Comparison of ENCODE assay signal across 5 cellular contexts in genomic region chr11:110765-111164, GRCh38.
DNase-seq lines count a peak whose midpoint lies in the region; ATAC-seq, FAIRE-seq and TF ChIP-seq lines count a peak whose summit lies in the region.
"Not testable (repeated sequence)": the region's sequence is repeated elsewhere in the genome, so short reads cannot be mapped to it uniquely, and the experiment has no call there.

No MANE protein-coding gene starts in this region.

- not testable (repeated sequence) for ATAC-seq in IMR-90 (ENCODE audit: low read depth); PC-3; K562

- H4K91ac ChIP-seq in IMR-90 (ENCODE audit: insufficient read depth, low read depth, low read length) = not testable (repeated sequence)

- H4K20me1 ChIP-seq in IMR-90 (ENCODE audit: insufficient read depth, low read length); PC-3 (ENCODE audit: low read length); K562 (replicated peaks; ENCODE audit: control insufficient read depth, insufficient read depth, low read length): not testable (repeated sequence)

- H2AK5ac ChIP-seq in IMR-90 (ENCODE audit: low read depth, low read length) = not testable (repeated sequence)

- not testable (repeated sequence) for H3K9ac ChIP-seq in IMR-90 (ENCODE audit: low read depth, low read length); PC-3 (ENCODE audit: low read length); K562 (ENCODE audit: insufficient read depth in 1 of 2, low read depth in 2 of 2, low read length in 2 of 2)

- not testable (repeated sequence) for H3K4me2 ChIP-seq in IMR-90 (ENCODE audit: low read depth, low read length); PC-3 (ENCODE audit: low read length); K562 (ENCODE audit: insufficient read depth, low read length)

- H2AFZ ChIP-seq in IMR-90 (replicated peaks; ENCODE audit: low read length, poor library complexity); PC-3 (ENCODE audit: low read length); K562 (ENCODE audit: low read depth, low read length): not testable (repeated sequence)

- POLR2A ChIA-PET in IMR-90 (lab: Charles Lee; ENCODE audit: unreplicated experiment); PC-3 (lab: Charles Lee; ENCODE audit: unreplicated experiment); K562 (lab: Yijun Ruan, JAX): not testable (repeated sequence)

- dilution Hi-C loops in IMR-90 (cut with HindIII; ENCODE audit: low sequenced_read_pairs, unreplicated experiment) = not testable (repeated sequence)

- H2BK5ac ChIP-seq in IMR-90 (ENCODE audit: low read depth, low read length, poor library complexity, severe bottlenecking) = not testable (repeated sequence)

- not testable (repeated sequence) for H3K4ac ChIP-seq in IMR-90 (ENCODE audit: low read depth, low read length)

- not testable (repeated sequence) for H3K36me3 ChIP-seq in IMR-90 (ENCODE audit: control insufficient read depth, insufficient read depth, low read length); PC-3 (ENCODE audit: low read depth, low read length); K562 (ENCODE audit: control insufficient read depth, insufficient read depth, low read length); bronchial epithelial cell (ENCODE audit: control insufficient read depth, insufficient read depth, low read length)

- H3K4me3 ChIP-seq in IMR-90 (ENCODE audit: insufficient read depth, low read depth, low read length); PC-3 (ENCODE audit: low read length); K562; bronchial epithelial cell (ENCODE audit: low read depth, low read length): not testable (repeated sequence)

- not testable (repeated sequence) for DNase-seq in IMR-90; K562 (ENCODE audit: extremely low read depth in 1 of 4, low spot score in 3 of 4)
- DNase-seq in LoVo (ENCODE audit: low spot score) (peak; percentile 0), PC-3 (peak; percentile 2), bronchial epithelial cell (ENCODE audit: low read depth) (peak; percentile 7)

- BruUV-seq in IMR-90 (replicated peaks; lab: Mats Ljungman, UMichigan); PC-3 (replicated peaks; lab: Mats Ljungman, UMichigan); K562 (replicated peaks; lab: Mats Ljungman, UMichigan): not testable (repeated sequence)

- not testable (repeated sequence) for H3K14ac ChIP-seq in IMR-90 (replicated peaks; ENCODE audit: low read depth, low read length)

- CTCF ChIA-PET in IMR-90 (lab: Yijun Ruan, JAX); PC-3 (lab: Charles Lee); K562 (lab: Yijun Ruan, JAX; ENCODE audit: low intra/inter-chr PET ratio): not testable (repeated sequence)

- H3K9me3 ChIP-seq in IMR-90 (ENCODE audit: control insufficient read depth, insufficient read depth, low read length); PC-3 (ENCODE audit: low read length); K562 (replicated peaks; ENCODE audit: control insufficient read depth, insufficient read depth, low read depth, low read length): not testable (repeated sequence)

- not testable (repeated sequence) for H3K9me2 ChIP-seq in PC-3 (replicated peaks; ENCODE audit: low read length)

- not testable (repeated sequence) for H3K23ac ChIP-seq in IMR-90 (ENCODE audit: low read depth, low read length)

- not testable (repeated sequence) for H2BK120ac ChIP-seq in IMR-90 (ENCODE audit: low read depth, low read length)

- intact Hi-C loops in IMR-90 (cut with micrococcal nuclease); PC-3 (cut with micrococcal nuclease); K562 (cut with micrococcal nuclease): not testable (repeated sequence)

- not testable (repeated sequence) for H2BK15ac ChIP-seq in IMR-90 (ENCODE audit: low read depth, low read length)

- not testable (repeated sequence) for FAIRE-seq in K562 (lab: Jason Lieb, UNC); bronchial epithelial cell (lab: Jason Lieb, UNC)

- H3K79me2 ChIP-seq in PC-3 (ENCODE audit: low read length); K562 (ENCODE audit: control insufficient read depth, insufficient read depth, low read length): not testable (repeated sequence)

- not testable (repeated sequence) for TF ChIP-seq EP300 in K562 (IDR thresholded peaks at IDR 0.05; ENCODE audit: low read length)

- H3K18ac ChIP-seq in IMR-90 (ENCODE audit: low read depth, low read length) = not testable (repeated sequence)

- H3K27me3 ChIP-seq in IMR-90 (ENCODE audit: control insufficient read depth, insufficient read depth, low read length); PC-3 (ENCODE audit: low read length); K562 (ENCODE audit: control insufficient read depth in 2 of 2, insufficient read depth in 2 of 2, low read length in 2 of 2); bronchial epithelial cell (ENCODE audit: control insufficient read depth, insufficient read depth, low read length): not testable (repeated sequence)

- H3K56ac ChIP-seq in IMR-90 (ENCODE audit: extremely low read depth, insufficient read depth, low read length) = not testable (repeated sequence)

- TF ChIP-seq CTCF in IMR-90 (conservative IDR thresholded peaks at IDR 0.05; ENCODE audit: low read depth, low read length); PC-3 (conservative IDR thresholded peaks at IDR 0.05; ENCODE audit: low read depth, low read length); K562 (IDR thresholded peaks at IDR 0.05 in 2 of 3, conservative IDR thresholded peaks at IDR 0.05 in 1 of 3; ENCODE audit: insufficient read depth in 2 of 3, low read depth in 1 of 3, low read length in 3 of 3); bronchial epithelial cell (IDR thresholded peaks at IDR 0.05; ENCODE audit: insufficient read depth, low read length, severe bottlenecking): not testable (repeated sequence)

- not testable (repeated sequence) for H3K27ac ChIP-seq in IMR-90 (ENCODE audit: insufficient read depth, low read length); PC-3 (ENCODE audit: low read length); K562 (ENCODE audit: extremely low read depth, low read depth, low read length)

- H3F3A ChIP-seq in PC-3 (ENCODE audit: low read length, unreplicated experiment) = not testable (repeated sequence)

- not testable (repeated sequence) for H3K79me1 ChIP-seq in IMR-90 (ENCODE audit: low read depth in 1 of 2, low read length in 2 of 2)

- H3K9me1 ChIP-seq in IMR-90 (ENCODE audit: insufficient read depth, low read length); K562 (ENCODE audit: control insufficient read depth, insufficient read depth, low read length): not testable (repeated sequence)

- H4K5ac ChIP-seq in IMR-90 (ENCODE audit: low read depth, low read length) = not testable (repeated sequence)

- H4K8ac ChIP-seq in IMR-90 (ENCODE audit: low read depth in 2 of 2, low read length in 2 of 2) = not testable (repeated sequence)

- not testable (repeated sequence) for H3K4me1 ChIP-seq in IMR-90 (ENCODE audit: control insufficient read depth, insufficient read depth, low read length); PC-3 (ENCODE audit: insufficient read depth, low read length); K562 (replicated peaks in 1 of 2; ENCODE audit: control insufficient read depth in 2 of 2, insufficient read depth in 2 of 2, low read length in 2 of 2)

- TF ChIP-seq POLR2A in IMR-90 (IDR thresholded peaks at IDR 0.05; ENCODE audit: low read depth, low read length); K562 (conservative IDR thresholded peaks at IDR 0.05): not testable (repeated sequence)

- not testable (repeated sequence) for H2BK20ac ChIP-seq in IMR-90 (ENCODE audit: low read depth, low read length)

- in situ Hi-C loops in IMR-90 (cut with MboI; ENCODE audit: low sequenced_read_pairs); K562 (cut with MboI): not testable (repeated sequence)

- not testable (repeated sequence) for TF ChIP-seq RAD21 in IMR-90 (IDR thresholded peaks at IDR 0.05; ENCODE audit: low read length); K562 (CRISPR knock-in tag; conservative IDR thresholded peaks at IDR 0.05 in 1 of 2, IDR thresholded peaks at IDR 0.05 in 1 of 2)

- H2AK9ac ChIP-seq in IMR-90 (replicated peaks; ENCODE audit: low read depth, low read length, poor library complexity) = not testable (repeated sequence)

TF ChIP-seq in IMR-90, 13 proteins besides CTCF, POLR2A, EP300 and RAD21:
- TF ChIP-seq NFE2L2 (IDR thresholded peaks at IDR 0.05; ENCODE audit: low read depth, low read length) = peak; percentile 59

TF ChIP-seq in K562, 482 proteins besides CTCF, POLR2A, EP300 and RAD21:
- peak; percentile 41; the same call in 1 of the 2 replicates for TF ChIP-seq MAFK (IDR thresholded peaks at IDR 0.05; ENCODE audit: low read length)
- TF ChIP-seq NFE2 (IDR thresholded peaks at IDR 0.05; ENCODE audit: low read depth) = peak; percentile 65
TF ChIP-seq in K562: peak in this region for 2; not testable (repeated sequence) for 480.
